In genomic region chr11:75022759-75023396, GRCh38 we compare ENCODE assay signal across 8 cellular contexts. TPM values are rescaled to one million over a fixed set of nuclear protein-coding genes. Genes with fewer than 3 reads are reported as not detected.
A peak's percentile ranks its signal among the peaks of the same experiment; 100 is the strongest.
DNase-seq lines count a peak whose midpoint lies in the region; ATAC-seq, FAIRE-seq and TF ChIP-seq lines count a peak whose summit lies in the region.

No MANE protein-coding gene starts in this region.

- no peaks in the 10 kb centered on the region for H3K79me2 ChIP-seq in MM.1S (ENCODE audit: low read length)

- no peaks in the 10 kb centered on the region for H3K9me2 ChIP-seq in MM.1S (replicated peaks; ENCODE audit: insufficient read depth, low read length)

- H3K27ac ChIP-seq in MM.1S (ENCODE audit: low read length): no peak overlapping the region
- peak overlapping the region in 1 of 4 donors; percentile 7 for H3K27ac ChIP-seq in pancreas
- H3K27ac ChIP-seq in tibial artery: no peak overlapping the region

- H3K9ac ChIP-seq in MM.1S (ENCODE audit: low read length): no peak overlapping the region

- H3K4me3 ChIP-seq in MM.1S (ENCODE audit: low read length) (no peak overlapping the region), pancreas (no peak overlapping the region), tibial artery (no peak overlapping the region)

- 43 to 47% methylated on average over 5 of the region's 5 CpGs for WGBS in pancreas, 2 donors

- H3K36me3 ChIP-seq in MM.1S (replicated peaks; ENCODE audit: insufficient read depth, low read length) (no peaks in the 10 kb centered on the region), pancreas (no peaks in the 10 kb centered on the region), tibial artery (no peaks in the 10 kb centered on the region)

- H3K4me2 ChIP-seq in MM.1S (ENCODE audit: low read depth, low read length): no peak overlapping the region

- TF ChIP-seq CTCF in MM.1S (IDR thresholded peaks at IDR 0.05; ENCODE audit: low read length) (peak; percentile 98), pancreas (IDR thresholded peaks at IDR 0.05) (peak; percentile 92 to 95 (median 94)), tibial artery (IDR thresholded peaks at IDR 0.05) (peak; percentile 74 to 93)

- H4K20me1 ChIP-seq in MM.1S (ENCODE audit: insufficient read depth, low read length): no peaks in the 10 kb centered on the region

- DNase-seq in COLO668 (lab: John Stamatoyannopoulos, UW; ENCODE audit: unreplicated experiment) (peak; percentile 55), MM.1S (peak; percentile 65), SK-MEL-5 (ENCODE audit: low read depth, low spot score) (peak; percentile 97), globus pallidus (ENCODE audit: low spot score) (peak; percentile 83), pancreas (peak; percentile 79 to 92 (median 90)), tibial artery (peak; percentile 72 to 80)
- peak; percentile 39 to 66 (median 54) for DNase-seq in activated naive CD4-positive, alpha-beta T cell (lab: John Stamatoyannopoulos, UW)

- no peak overlapping the region for H2AFZ ChIP-seq in MM.1S (ENCODE audit: low read length)

- no peaks in the 10 kb centered on the region for H3K27me3 ChIP-seq in MM.1S (replicated peaks; ENCODE audit: insufficient read depth, low read length)
- H3K27me3 ChIP-seq in pancreas: no peaks in the 10 kb centered on the region
- H3K27me3 ChIP-seq in tibial artery: no peaks in the 10 kb centered on the region

- ATAC-seq in GM21515 (IDR thresholded peaks at IDR 0.05; ENCODE audit: unreplicated experiment) (peak; percentile 71), pancreas (peak; percentile 93 to 100 (median 98))

- no peak for FAIRE-seq in pancreas (lab: Jason Lieb, UNC)

- in situ Hi-C loops in SK-MEL-5 (cut with HindIII; ENCODE audit: low pct_unique_long_range_greater_than_20kb, low sequenced_read_pairs): loop anchor here (25.0 kb wide), 1 partner anchor 111 kb away; no protein-coding TSS in a partner anchor

- intact Hi-C loops in pancreas (cut with DNase I): loop anchor here in 1 of 3 donors (10.0 kb wide), 1 partner anchor 222 kb away; the partner anchor contains the start of gene TPBGL
- intact Hi-C loops in tibial artery (cut with DNase I; ENCODE audit: low total_unique reads): no loop called here

- H3K4me1 ChIP-seq in MM.1S (ENCODE audit: low read length) (no peaks in the 10 kb centered on the region), pancreas (peaks cover 0 to 5% (median 0%) of the 10 kb centered on the region in 3 donors), tibial artery (no peaks in the 10 kb centered on the region)

- H3K9me3 ChIP-seq in MM.1S (replicated peaks; ENCODE audit: insufficient read depth, low read length): no peaks in the 10 kb centered on the region
- no peaks in the 10 kb centered on the region for H3K9me3 ChIP-seq in pancreas
- peaks cover 0 to 4% (median 0%) of the 10 kb centered on the region in 3 donors for H3K9me3 ChIP-seq in tibial artery

- no peaks in the 10 kb centered on the region for H3F3A ChIP-seq in MM.1S (ENCODE audit: insufficient read depth, low read length)

RNA-seq across cellular contexts. Expression of gene NEU3, which starts 34.1 kb away (rescaled TPM):
- total RNA-seq in SK-MEL-5 (2014; rRNA removed; shearing (Covaris generic)): 46.8 and 50.8 TPM in 2 replicates
- 26.0 and 33.6 TPM in 2 replicates for polyA plus RNA-seq in SK-MEL-5 (2015; cell fraction: cytosol; rRNA removed)
- polyA plus RNA-seq in SK-MEL-5 (2015; cell fraction: nucleus; rRNA removed): 83.0 and 87.9 TPM in 2 replicates
- 1 to 10 TPM; 3.1 to 7.2 (median 4.0) TPM for total RNA-seq in pancreas
- 1 to 10 TPM; 3.8 to 6.2 TPM for polyA plus RNA-seq in pancreas
